Comparison of ENCODE assay signal across 1 cellular context in genomic region chr7:43727494-43727893, GRCh38.
TF ChIP-seq lines count a peak whose summit lies in the region.

No MANE protein-coding gene starts in this region.

TF ChIP-seq in GM23338, 12 proteins besides CTCF, POLR2A, EP300 and RAD21 (continued from another document):
- no peak for TF ChIP-seq REST (IDR thresholded peaks at IDR 0.05; ENCODE audit: unreplicated experiment)
- no peak for TF ChIP-seq ZNF331 (CRISPR knock-in tag; IDR thresholded peaks at IDR 0.05; ENCODE audit: low read depth)
- no peak for TF ChIP-seq JUNB (IDR thresholded peaks at IDR 0.05; ENCODE audit: unreplicated experiment)
- TF ChIP-seq ZNF114 (CRISPR knock-in tag; IDR thresholded peaks at IDR 0.05): no peak
- TF ChIP-seq, protein P1, sequence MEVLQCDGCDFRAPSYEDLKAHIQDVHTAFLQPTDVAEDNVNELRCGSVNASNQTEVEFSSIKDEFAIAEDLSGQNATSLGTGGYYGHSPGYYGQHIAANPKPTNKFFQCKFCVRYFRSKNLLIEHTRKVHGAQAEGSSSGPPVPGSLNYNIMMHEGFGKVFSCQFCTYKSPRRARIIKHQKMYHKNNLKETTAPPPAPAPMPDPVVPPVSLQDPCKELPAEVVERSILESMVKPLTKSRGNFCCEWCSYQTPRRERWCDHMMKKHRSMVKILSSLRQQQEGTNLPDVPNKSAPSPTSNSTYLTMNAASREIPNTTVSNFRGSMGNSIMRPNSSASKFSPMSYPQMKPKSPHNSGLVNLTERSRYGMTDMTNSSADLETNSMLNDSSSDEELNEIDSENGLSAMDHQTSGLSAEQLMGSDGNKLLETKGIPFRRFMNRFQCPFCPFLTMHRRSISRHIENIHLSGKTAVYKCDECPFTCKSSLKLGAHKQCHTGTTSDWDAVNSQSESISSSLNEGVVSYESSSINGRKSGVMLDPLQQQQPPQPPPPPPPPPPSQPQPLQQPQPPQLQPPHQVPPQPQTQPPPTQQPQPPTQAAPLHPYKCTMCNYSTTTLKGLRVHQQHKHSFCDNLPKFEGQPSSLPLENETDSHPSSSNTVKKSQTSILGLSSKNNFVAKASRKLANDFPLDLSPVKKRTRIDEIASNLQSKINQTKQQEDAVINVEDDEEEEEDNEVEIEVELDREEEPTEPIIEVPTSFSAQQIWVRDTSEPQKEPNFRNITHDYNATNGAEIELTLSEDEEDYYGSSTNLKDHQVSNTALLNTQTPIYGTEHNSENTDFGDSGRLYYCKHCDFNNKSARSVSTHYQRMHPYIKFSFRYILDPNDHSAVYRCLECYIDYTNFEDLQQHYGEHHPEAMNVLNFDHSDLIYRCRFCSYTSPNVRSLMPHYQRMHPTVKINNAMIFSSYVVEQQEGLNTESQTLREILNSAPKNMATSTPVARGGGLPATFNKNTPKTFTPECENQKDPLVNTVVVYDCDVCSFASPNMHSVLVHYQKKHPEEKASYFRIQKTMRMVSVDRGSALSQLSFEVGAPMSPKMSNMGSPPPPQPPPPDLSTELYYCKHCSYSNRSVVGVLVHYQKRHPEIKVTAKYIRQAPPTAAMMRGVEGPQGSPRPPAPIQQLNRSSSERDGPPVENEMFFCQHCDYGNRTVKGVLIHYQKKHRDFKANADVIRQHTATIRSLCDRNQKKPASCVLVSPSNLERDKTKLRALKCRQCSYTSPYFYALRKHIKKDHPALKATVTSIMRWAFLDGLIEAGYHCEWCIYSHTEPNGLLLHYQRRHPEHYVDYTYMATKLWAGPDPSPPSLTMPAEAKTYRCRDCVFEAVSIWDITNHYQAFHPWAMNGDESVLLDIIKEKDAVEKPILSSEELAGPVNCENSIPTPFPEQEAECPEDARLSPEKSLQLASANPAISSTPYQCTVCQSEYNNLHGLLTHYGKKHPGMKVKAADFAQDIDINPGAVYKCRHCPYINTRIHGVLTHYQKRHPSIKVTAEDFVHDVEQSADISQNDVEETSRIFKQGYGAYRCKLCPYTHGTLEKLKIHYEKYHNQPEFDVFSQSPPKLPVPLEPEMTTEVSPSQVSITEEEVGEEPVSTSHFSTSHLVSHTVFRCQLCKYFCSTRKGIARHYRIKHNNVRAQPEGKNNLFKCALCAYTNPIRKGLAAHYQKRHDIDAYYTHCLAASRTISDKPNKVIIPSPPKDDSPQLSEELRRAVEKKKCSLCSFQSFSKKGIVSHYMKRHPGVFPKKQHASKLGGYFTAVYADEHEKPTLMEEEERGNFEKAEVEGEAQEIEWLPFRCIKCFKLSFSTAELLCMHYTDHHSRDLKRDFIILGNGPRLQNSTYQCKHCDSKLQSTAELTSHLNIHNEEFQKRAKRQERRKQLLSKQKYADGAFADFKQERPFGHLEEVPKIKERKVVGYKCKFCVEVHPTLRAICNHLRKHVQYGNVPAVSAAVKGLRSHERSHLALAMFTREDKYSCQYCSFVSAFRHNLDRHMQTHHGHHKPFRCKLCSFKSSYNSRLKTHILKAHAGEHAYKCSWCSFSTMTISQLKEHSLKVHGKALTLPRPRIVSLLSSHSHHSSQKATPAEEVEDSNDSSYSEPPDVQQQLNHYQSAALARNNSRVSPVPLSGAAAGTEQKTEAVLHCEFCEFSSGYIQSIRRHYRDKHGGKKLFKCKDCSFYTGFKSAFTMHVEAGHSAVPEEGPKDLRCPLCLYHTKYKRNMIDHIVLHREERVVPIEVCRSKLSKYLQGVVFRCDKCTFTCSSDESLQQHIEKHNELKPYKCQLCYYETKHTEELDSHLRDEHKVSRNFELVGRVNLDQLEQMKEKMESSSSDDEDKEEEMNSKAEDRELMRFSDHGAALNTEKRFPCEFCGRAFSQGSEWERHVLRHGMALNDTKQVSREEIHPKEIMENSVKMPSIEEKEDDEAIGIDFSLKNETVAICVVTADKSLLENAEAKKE (CRISPR knock-in tag; IDR thresholded peaks at IDR 0.05): no peak
- TF ChIP-seq EZH2phosphoT487 (IDR thresholded peaks at IDR 0.05; ENCODE audit: unreplicated experiment): no peak
- TF ChIP-seq STAT1 (IDR thresholded peaks at IDR 0.05; ENCODE audit: unreplicated experiment): no peak
TF ChIP-seq in GM23338: peak in this region for 0.
